ENCODE assay signal across 8 cellular contexts in the genomic region with DNA sequence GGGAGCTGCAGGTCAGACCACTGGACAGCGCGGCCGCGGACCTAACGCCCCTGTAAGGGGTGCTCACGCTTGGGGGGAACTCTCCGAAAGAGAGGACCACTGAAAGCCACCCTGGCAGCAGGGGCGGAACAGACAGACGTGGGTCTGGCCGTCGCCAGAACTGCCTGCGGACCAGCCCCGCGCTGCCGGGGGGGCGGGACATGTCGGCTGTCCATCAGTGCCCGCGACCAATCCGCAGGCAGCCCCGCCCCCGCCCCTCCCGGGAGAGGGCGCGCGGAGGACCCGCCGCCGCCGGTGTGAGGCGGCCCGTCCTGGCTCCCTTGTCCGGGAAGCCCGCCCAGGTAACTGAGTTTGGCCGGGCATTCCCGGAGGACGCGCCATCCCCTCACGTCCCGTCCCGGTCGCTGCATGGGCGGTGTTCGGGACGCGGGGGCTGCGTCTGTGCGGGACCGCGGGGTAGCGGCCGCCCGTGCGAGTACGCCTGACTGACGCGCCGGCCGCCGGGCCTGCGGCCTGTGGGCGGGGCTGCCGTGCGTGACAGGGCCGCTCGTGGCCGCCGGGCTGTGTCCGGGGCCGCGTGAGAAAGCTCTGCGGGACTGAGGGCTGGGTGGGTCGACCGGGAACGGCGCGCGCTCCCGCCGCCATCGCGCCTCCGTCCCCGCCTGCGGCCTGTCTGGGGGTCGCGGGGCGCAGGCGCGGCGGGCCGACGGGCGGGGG. TPM values are rescaled to one million over a fixed set of nuclear protein-coding genes. Genes with fewer than 3 reads are reported as not detected.
DNase-seq lines count a peak whose midpoint lies in the region; ATAC-seq and TF ChIP-seq lines count a peak whose summit lies in the region.

No MANE protein-coding gene starts in this region.

- peaks cover 9% of the 10 kb centered on the region for H3K36me3 Mint-ChIP-seq in neural progenitor cell

- no peaks in the 10 kb centered on the region for H3K9me3 Mint-ChIP-seq in neural progenitor cell

- intact Hi-C loops in stomach (cut with DNase I; ENCODE audit: low total_unique reads): no loop called here

- H3K4me2 ChIP-seq in neural progenitor cell: peak overlapping the region; percentile 83

- peaks cover 15% of the 10 kb centered on the region for H3F3A ChIP-seq in neural progenitor cell (ENCODE audit: low read depth)

- DNase-seq in DMS53 (lab: John Stamatoyannopoulos, UW) (peak; percentile 94), KBM-7 (peak; percentile 65), RWPE1 (ENCODE audit: low spot score) (peak; percentile 99), foreskin fibroblast (peak; percentile 77 to 94), neural progenitor cell (ENCODE audit: low spot score) (peak; percentile 95), stomach (peak; percentile 91)
- DNase-seq in activated gamma-delta T cell treated with anti-CD3 and anti-CD28 coated beads, Interleukin-2, amount 50 U/mL, for 16 hours (ENCODE audit: low read depth): peak; percentile 75

- no peak for TF ChIP-seq POLR2A in stomach (IDR thresholded peaks at IDR 0.05)

- H4K20me1 ChIP-seq in neural progenitor cell (ENCODE audit: low read depth): peaks cover 39% of the 10 kb centered on the region

- CTCF ChIA-PET in RWPE1 (lab: Yijun Ruan, JAX): interaction anchor here (0.5 to 3.7 kb wide), 4 partner anchors 12 to 203 kb away, joined by 3 to 21 read pairs (median 3); partner anchors contain the start of gene LPIN3

- H3K27me3 Mint-ChIP-seq in neural progenitor cell (ENCODE audit: insufficient read depth, low read depth): peaks cover 6% of the 10 kb centered on the region

- in situ Hi-C loops in KBM-7 (cut with MboI; ENCODE audit: low pct_unique_long_range_greater_than_20kb, low sequenced_read_pairs): no loop called here

- H3K36me3 ChIP-seq in neural progenitor cell: no peaks in the 10 kb centered on the region
- H3K36me3 ChIP-seq in stomach: no peaks in the 10 kb centered on the region

- H3K27me3 ChIP-seq in neural progenitor cell: peaks cover 11% of the 10 kb centered on the region
- no peaks in the 10 kb centered on the region for H3K27me3 ChIP-seq in stomach

- H3K9me3 ChIP-seq in neural progenitor cell (ENCODE audit: low read depth): no peaks in the 10 kb centered on the region
- H3K9me3 ChIP-seq in stomach: no peaks in the 10 kb centered on the region

- POLR2A ChIA-PET in RWPE1 (lab: Yijun Ruan, JAX; ENCODE audit: low non-redundant PET): interaction anchor here (0.6 kb wide), 1 partner anchor 51 kb away, joined by 9 read pairs; no protein-coding TSS in a partner anchor

- H3K27ac ChIP-seq in RWPE1 (peak overlapping the region; percentile 91), neural progenitor cell (peak overlapping the region; percentile 97), stomach (peak overlapping the region; percentile 93 to 98 (median 96))

- peak overlapping the region; percentile 90 for H3K4me3 Mint-ChIP-seq in neural progenitor cell

- no peak for TF ChIP-seq EP300 in stomach (IDR thresholded peaks at IDR 0.05)

- H3K4me3 ChIP-seq in foreskin fibroblast (ENCODE audit: low read depth in 1 of 2, low read length in 2 of 2) (peak overlapping the region; percentile 62 to 66), neural progenitor cell (peak overlapping the region; percentile 87), stomach (peak overlapping the region; percentile 74 to 91 (median 82))

- peaks cover 45% of the 10 kb centered on the region for H3K79me2 ChIP-seq in neural progenitor cell (ENCODE audit: low read depth)

- peak overlapping the region; percentile 95 for H2AFZ ChIP-seq in neural progenitor cell (replicated peaks)

- WGBS in stomach, 5 donors: 0 to 3% (median 0%) methylated on average over 15 to 94 of the region's 94 CpGs

- H3K4me1 Mint-ChIP-seq in neural progenitor cell: peaks cover 47% of the 10 kb centered on the region

- no peak overlapping the region for H3K27ac Mint-ChIP-seq in neural progenitor cell

- H3K4me1 ChIP-seq in neural progenitor cell (peaks cover 44% of the 10 kb centered on the region), stomach (peaks cover 36 to 55% (median 51%) of the 10 kb centered on the region in 4 donors)

- peak; percentile 50 for ATAC-seq in GM21619 (IDR thresholded peaks at IDR 0.05; ENCODE audit: unreplicated experiment)

- peak overlapping the region; percentile 97 for H3K9ac ChIP-seq in neural progenitor cell

- TF ChIP-seq CTCF in RWPE1 (conservative IDR thresholded peaks at IDR 0.05; ENCODE audit: low read depth) (no peak), foreskin fibroblast (IDR thresholded peaks at IDR 0.05; ENCODE audit: low read depth, low read length) (no peak), neural progenitor cell (IDR thresholded peaks at IDR 0.05) (no peak), stomach (IDR thresholded peaks at IDR 0.05) (no peak)

RNA-seq across cellular contexts. Expression of gene PLCG1, which starts 0.5 kb away (rescaled TPM):
- total RNA-seq in neural progenitor cell (ENCODE audit: low replicate concordance): 146 and 265 TPM in 2 replicates
- 100 to 1,000 TPM in 2 of 5 donors, 10 to 100 TPM in 3; 37.9 to 576 (median 86.1) TPM for total RNA-seq in stomach
- 10 to 100 TPM; 16.3 to 32.9 (median 17.5) TPM for polyA plus RNA-seq in stomach

Comparison
In these comparisons a context has a peak if more than half of its experiments do, and no peak if none do; other contexts are left out.
1. Peak in every context shown above with its lines: DNase-seq, ATAC-seq, H3K4me3 ChIP-seq and H3K27ac ChIP-seq.